Comparison of ENCODE assay signal across 9 cellular contexts in genomic region chr1:46203738-46204405, GRCh38. TPM values are rescaled to one million over a fixed set of nuclear protein-coding genes. Genes with fewer than 3 reads are reported as not detected.
DNase-seq lines count a peak whose midpoint lies in the region; ATAC-seq and TF ChIP-seq lines count a peak whose summit lies in the region.
"Had no signal": no experiment of that assay in that cellular context is flagged by ENCODE, and none has a peak within 500 bp of the region (broad histone marks: within the 10 kb centered on the region; RNA-seq: fewer than 3 reads in every experiment).

No MANE protein-coding gene starts in this region.

- H3K4me1 ChIP-seq in duodenal mucosa (ENCODE audit: control insufficient read depth in 1 of 2, insufficient read depth in 2 of 2, low read length in 2 of 2), result peaks cover 14 to 17% of the 10 kb centered on the region in 2 donors
- H3K4me1 ChIP-seq in mucosa of rectum (ENCODE audit: control insufficient read depth in 2 of 2, insufficient read depth in 2 of 2, low read length in 2 of 2), result peaks cover 2% of the 10 kb centered on the region in 2 donors
- peaks cover 5 to 7% of the 10 kb centered on the region in 2 donors for H3K4me1 ChIP-seq in uterus

- H3K27ac Mint-ChIP-seq in activated naive CD4-positive, alpha-beta T cell treated with anti-CD3 and anti-CD28 coated beads, Interleukin-2, amount 50 U/mL, for 24 hours, result no peak overlapping the region
- H3K27ac Mint-ChIP-seq in activated naive CD4-positive, alpha-beta T cell treated with anti-CD3 and anti-CD28 coated beads, Interleukin-2, amount 50 U/mL, for 72 hours, result no peak overlapping the region

- TF ChIP-seq POLR2A in uterus (IDR thresholded peaks at IDR 0.05), result no peak
- TF ChIP-seq POLR2A in GM18505 (IDR thresholded peaks at IDR 0.05; ENCODE audit: borderline replicate concordance, extremely low read depth, insufficient read depth, insufficient read length), result no peak

- ATAC-seq in activated naive CD4-positive, alpha-beta T cell treated with anti-CD3 and anti-CD28 coated beads, Interleukin-2, amount 50 U/mL, for 72 hours, result no peak
- ATAC-seq in GM18505 (IDR thresholded peaks at IDR 0.05; ENCODE audit: unreplicated experiment), result no peak

- H3K36me3 Mint-ChIP-seq in activated naive CD4-positive, alpha-beta T cell treated with anti-CD3 and anti-CD28 coated beads, Interleukin-2, amount 50 U/mL, for 24 hours, result no peaks in the 10 kb centered on the region
- no peaks in the 10 kb centered on the region for H3K36me3 Mint-ChIP-seq in activated naive CD4-positive, alpha-beta T cell treated with anti-CD3 and anti-CD28 coated beads, Interleukin-2, amount 50 U/mL, for 72 hours

- H3K9me3 ChIP-seq in duodenal mucosa (ENCODE audit: control insufficient read depth in 1 of 2, low read length in 2 of 2) (no peaks in the 10 kb centered on the region), mucosa of rectum (ENCODE audit: control insufficient read depth in 2 of 2, low read length in 2 of 2) (no peaks in the 10 kb centered on the region), uterus (no peaks in the 10 kb centered on the region)

- H3K9ac ChIP-seq in duodenal mucosa (ENCODE audit: low read depth in 1 of 2, low read length in 2 of 2) (peak overlapping the region; percentile 25 to 39), mucosa of rectum (ENCODE audit: low read depth in 1 of 2, low read length in 2 of 2) (peak overlapping the region; percentile 20 to 73)

- H3K27ac ChIP-seq in duodenal mucosa (ENCODE audit: low read depth, low read length), result peak overlapping the region; percentile 56
- H3K27ac ChIP-seq in mucosa of rectum (ENCODE audit: low read depth in 2 of 2, low read length in 2 of 2), result peak overlapping the region; percentile 40 to 54
- peak overlapping the region; percentile 90 to 93 for H3K27ac ChIP-seq in uterus

- intact Hi-C loops in uterus (cut with DNase I; ENCODE audit: low total_unique reads) (no loop called here), posterior cingulate gyrus (cut with DNase I) (no loop called here)

- no peaks in the 10 kb centered on the region for H3K27me3 Mint-ChIP-seq in activated naive CD4-positive, alpha-beta T cell treated with anti-CD3 and anti-CD28 coated beads, Interleukin-2, amount 50 U/mL, for 24 hours

- H3K9me3 Mint-ChIP-seq in activated naive CD4-positive, alpha-beta T cell treated with anti-CD3 and anti-CD28 coated beads, Interleukin-2, amount 50 U/mL, for 24 hours, result no peaks in the 10 kb centered on the region
- no peaks in the 10 kb centered on the region for H3K9me3 Mint-ChIP-seq in activated naive CD4-positive, alpha-beta T cell treated with anti-CD3 and anti-CD28 coated beads, Interleukin-2, amount 50 U/mL, for 72 hours
- H3K9me3 Mint-ChIP-seq: IgD-negative memory B cell had no signal

- peaks cover 20% of the 10 kb centered on the region for H3K4me1 Mint-ChIP-seq in activated naive CD4-positive, alpha-beta T cell treated with anti-CD3 and anti-CD28 coated beads, Interleukin-2, amount 50 U/mL, for 24 hours

- TF ChIP-seq CTCF in uterus (IDR thresholded peaks at IDR 0.05), result no peak
- TF ChIP-seq CTCF in GM10248 (IDR thresholded peaks at IDR 0.05; ENCODE audit: control extremely low read depth, extremely low read depth, low read depth, missing control alignments), result no peak

- POLR2A ChIA-PET in GM10248 (lab: Yijun Ruan, JAX), result no interaction called here

- H3K36me3 ChIP-seq in duodenal mucosa (ENCODE audit: control insufficient read depth in 1 of 2, insufficient read depth in 2 of 2, low read length in 2 of 2), result no peaks in the 10 kb centered on the region
- H3K36me3 ChIP-seq in mucosa of rectum (ENCODE audit: control insufficient read depth in 2 of 2, insufficient read depth in 2 of 2, low read length in 2 of 2), result no peaks in the 10 kb centered on the region
- no peaks in the 10 kb centered on the region for H3K36me3 ChIP-seq in uterus

- H3K4me3 ChIP-seq in duodenal mucosa (ENCODE audit: low read depth in 1 of 2, low read length in 2 of 2) (peak overlapping the region; percentile 69 to 74), mucosa of rectum (ENCODE audit: low read length in 2 of 2) (peak overlapping the region; percentile 67 to 77), uterus (peak overlapping the region; percentile 79 to 99)

- H3K27me3 ChIP-seq in duodenal mucosa (ENCODE audit: control insufficient read depth in 1 of 2, insufficient read depth in 2 of 2, low read length in 2 of 2) (no peaks in the 10 kb centered on the region), mucosa of rectum (ENCODE audit: control insufficient read depth in 2 of 2, insufficient read depth in 2 of 2, low read length in 2 of 2) (no peaks in the 10 kb centered on the region), uterus (no peaks in the 10 kb centered on the region)

- peak overlapping the region; percentile 47 for H3K4me3 Mint-ChIP-seq in activated naive CD4-positive, alpha-beta T cell treated with anti-CD3 and anti-CD28 coated beads, Interleukin-2, amount 50 U/mL, for 24 hours

- CTCF ChIA-PET in GM10248 (lab: Yijun Ruan, JAX), result interaction anchor here (3.0 to 5.4 kb wide), 2 partner anchors 20 to 168 kb away, joined by 10 to 30 read pairs; no protein-coding TSS in a partner anchor

- DNase-seq in activated naive CD4-positive, alpha-beta T cell treated with anti-CD3 and anti-CD28 coated beads, Interleukin-2, amount 50 U/mL, for 72 hours (ENCODE audit: low spot score in 2 of 2), result no peak
- DNase-seq in uterus (no peak), posterior cingulate gyrus (no peak), GM10248 (ENCODE audit: extremely low spot score) (no peak)

RNA-seq across cellular contexts. Expression of gene LURAP1, which starts 0.7 kb away (rescaled TPM):
- under 1 TPM in 1 of 2 donors, not detected in 1; 0.21 TPM for total RNA-seq in activated naive CD4-positive, alpha-beta T cell treated with anti-CD3 and anti-CD28 coated beads, Interleukin-2, amount 50 U/mL, for 72 hours
- 10 to 100 TPM in 1 of 4 donors, 1 to 10 TPM in 3; 4.1 to 19.8 (median 5.9) TPM for total RNA-seq in uterus

RNA-seq across cellular contexts. Expression of gene POMGNT1, which starts 5.6 kb away (rescaled TPM):
- total RNA-seq in activated naive CD4-positive, alpha-beta T cell treated with anti-CD3 and anti-CD28 coated beads, Interleukin-2, amount 50 U/mL, for 72 hours, result 10 to 100 TPM; 29.0 to 50.7 TPM
- total RNA-seq in uterus, result 10 to 100 TPM in 3 of 4 donors, 1 to 10 TPM in 1; 5.6 to 67.2 (median 31.8) TPM

RNA-seq across cellular contexts. Expression of gene P3R3URF, which starts 27.6 kb away (rescaled TPM):
- total RNA-seq in activated naive CD4-positive, alpha-beta T cell treated with anti-CD3 and anti-CD28 coated beads, Interleukin-2, amount 50 U/mL, for 72 hours, result not detected
- not detected for total RNA-seq in uterus

RNA-seq across cellular contexts. Expression of gene TSPAN1, which starts 29.0 kb away (rescaled TPM):
- total RNA-seq in activated naive CD4-positive, alpha-beta T cell treated with anti-CD3 and anti-CD28 coated beads, Interleukin-2, amount 50 U/mL, for 72 hours, result not detected
- total RNA-seq in uterus, result 10 to 100 TPM in 3 of 4 donors, 1 to 10 TPM in 1; 4.1 to 62.8 (median 29.1) TPM

RNA-seq across cellular contexts. Expression of gene RAD54L, which starts 43.7 kb away (rescaled TPM):
- 100 to 1,000 TPM in 1 of 2 donors, 10 to 100 TPM in 1; 61.7 to 118 TPM for total RNA-seq in activated naive CD4-positive, alpha-beta T cell treated with anti-CD3 and anti-CD28 coated beads, Interleukin-2, amount 50 U/mL, for 72 hours
- 1 to 10 TPM in 2 of 4 donors, not detected in 2; 1.2 to 7.3 TPM for total RNA-seq in uterus

Comparison
In these comparisons a context has a peak if more than half of its experiments do, and no peak if none do; other contexts are left out.
1. RNA of gene LURAP1, which starts 0.7 kb away (total RNA-seq): 4.1 to 19.8 TPM in uterus; 0.21 TPM in activated naive CD4-positive, alpha-beta T cell treated with anti-CD3 and anti-CD28 coated beads, Interleukin-2, amount 50 U/mL, for 72 hours; every median in the first group is over 4 times any median in the second.
2. Peak in every context shown above with its lines, with median percentiles within 50 percentile points of each other: H3K27ac ChIP-seq and H3K4me3 ChIP-seq.